In genomic region chr16:47228241-47228640, GRCh38 we compare ENCODE assay signal across 11 cellular contexts.
"Had no signal": no experiment of that assay in that cellular context is flagged by ENCODE, and none has a peak within 500 bp of the region (broad histone marks: within the 10 kb centered on the region; RNA-seq: fewer than 3 reads in every experiment).

No MANE protein-coding gene starts in this region.

- FAIRE-seq: H1, H54 had no signal

- H3K4me3 ChIP-seq: GM23248, GM23338, HAP-1 had no signal

- H3K4me1 ChIP-seq: HAP-1 had no signal

- DNase-seq: GM23248, GOT3, H7, H9, HCEC 1CT, HFFc6 had no signal

- H3K9me3 ChIP-seq: HAP-1 had no signal

- H3K36me3 ChIP-seq: HAP-1 had no signal

- ATAC-seq: GM23338, HCT116 had no signal

- H2AFZ ChIP-seq: GM23248, GM23338 had no signal

- H3K9ac ChIP-seq: GM23248 had no signal

- H3K4me2 ChIP-seq: GM23338 had no signal

- H3K27ac ChIP-seq: GM23248 had no signal
